Comparison of ENCODE assay signal across 9 cellular contexts in genomic region chr9:34992376-34992951, GRCh38. TPM values are rescaled to one million over a fixed set of nuclear protein-coding genes. Genes with fewer than 3 reads are reported as not detected.
A peak's percentile ranks its signal among the peaks of the same experiment; 100 is the strongest.
DNase-seq lines count a peak whose midpoint lies in the region; ATAC-seq lines count a peak whose summit lies in the region.
"Had no signal": no experiment of that assay in that cellular context is flagged by ENCODE, and none has a peak within 500 bp of the region (broad histone marks: within the 10 kb centered on the region; RNA-seq: fewer than 3 reads in every experiment).

No MANE protein-coding gene starts in this region.

- H3K9me3 ChIP-seq in T-helper 17 cell (ENCODE audit: control insufficient read depth, low read length, poor library complexity, severe bottlenecking) = no peaks in the 10 kb centered on the region

- peak; percentile 85 for DNase-seq in activated effector memory CD4-positive, alpha-beta T cell treated with anti-CD3 and anti-CD28 coated beads, Interleukin-2, amount 50 U/mL, for 16 hours
- DNase-seq in activated effector memory CD4-positive, alpha-beta T cell treated with Interleukin-2 at 50 U/mL for 16 hours = no peak
- DNase-seq in activated naive CD4-positive, alpha-beta T cell treated with anti-CD3 and anti-CD28 coated beads, Interleukin-2, amount 50 U/mL, for 72 hours (ENCODE audit: low spot score in 2 of 2) = peak; percentile 59 to 72
- peak; percentile 78 for DNase-seq in left cardiac atrium
- DNase-seq in stimulated activated CD4-positive, alpha-beta T cell treated with anti-CD3 and anti-CD28 coated beads, Interleukin-15, amount 100 ng/mL, for 24 hours = peak; percentile 81
- DNase-seq in T-helper 17 cell = no peak
- DNase-seq in NCI-H2107 (lab: John Stamatoyannopoulos, UW) = no peak

- no peaks in the 10 kb centered on the region for H3K27me3 Mint-ChIP-seq in T-helper 17 cell

- H3K27ac Mint-ChIP-seq in activated naive CD4-positive, alpha-beta T cell treated with anti-CD3 and anti-CD28 coated beads, Interleukin-2, amount 50 U/mL, for 72 hours = peak overlapping the region; percentile 95 to 98
- H3K27ac Mint-ChIP-seq in T-helper 17 cell = no peak overlapping the region
- H3K27ac Mint-ChIP-seq: CD8-positive, alpha-beta T cell had no signal

- H3K36me3 Mint-ChIP-seq in activated naive CD4-positive, alpha-beta T cell treated with anti-CD3 and anti-CD28 coated beads, Interleukin-2, amount 50 U/mL, for 72 hours = peaks cover 8 to 24% of the 10 kb centered on the region in 2 donors
- peaks cover 10% of the 10 kb centered on the region for H3K36me3 Mint-ChIP-seq in T-helper 17 cell (ENCODE audit: low read depth)

- no peaks in the 10 kb centered on the region for H3K9me3 Mint-ChIP-seq in activated naive CD4-positive, alpha-beta T cell treated with anti-CD3 and anti-CD28 coated beads, Interleukin-2, amount 50 U/mL, for 72 hours
- H3K9me3 Mint-ChIP-seq: CD8-positive, alpha-beta T cell had no signal

- no peak overlapping the region for H3K4me3 Mint-ChIP-seq in T-helper 17 cell
- H3K4me3 Mint-ChIP-seq: CD8-positive, alpha-beta T cell had no signal

- H3K4me1 Mint-ChIP-seq in T-helper 17 cell = peaks cover 28% of the 10 kb centered on the region

- ATAC-seq in activated naive CD4-positive, alpha-beta T cell treated with anti-CD3 and anti-CD28 coated beads, Interleukin-2, amount 50 U/mL, for 72 hours = peak; percentile 12 to 14
- ATAC-seq in left cardiac atrium (peak in 1 of 2 donors; percentile 16), T-helper 17 cell (no peak), GM18502 (IDR thresholded peaks at IDR 0.05; ENCODE audit: poor library complexity, unreplicated experiment) (no peak)
- ATAC-seq: CD8-positive, alpha-beta T cell had no signal

- intact Hi-C loops in left cardiac atrium (cut with DNase I) = loop anchor here in 1 of 2 donors (10.0 kb wide), 1 partner anchor 82 kb away; the partner anchor contains the start of genes FANCG and VCP

RNA-seq across cellular contexts. Expression of gene DNAJB5, which starts 2.9 kb away (rescaled TPM):
- total RNA-seq in activated naive CD4-positive, alpha-beta T cell treated with anti-CD3 and anti-CD28 coated beads, Interleukin-2, amount 50 U/mL, for 72 hours = 10 to 100 TPM in 1 of 2 donors, 1 to 10 TPM in 1; 9.3 to 42.5 TPM
- total RNA-seq in left cardiac atrium = 10 to 100 TPM; 31.2 to 67.7 TPM
- total RNA-seq in T-helper 17 cell = 1 to 10 TPM; 1.4 to 1.8 TPM

RNA-seq across cellular contexts. Expression of gene PHF24, which starts 34.4 kb away (rescaled TPM):
- under 1 TPM; 0.06 to 0.09 TPM for total RNA-seq in activated naive CD4-positive, alpha-beta T cell treated with anti-CD3 and anti-CD28 coated beads, Interleukin-2, amount 50 U/mL, for 72 hours
- total RNA-seq in left cardiac atrium (under 1 TPM; 0.32 to 0.47 TPM), T-helper 17 cell (not detected)
- total RNA-seq: CD8-positive, alpha-beta T cell had no signal

Comparison
In these comparisons a context has a peak if more than half of its experiments do, and no peak if none do; other contexts are left out.
1. DNase-seq: peak in activated effector memory CD4-positive, alpha-beta T cell treated with anti-CD3 and anti-CD28 coated beads, Interleukin-2, amount 50 U/mL, for 16 hours (single experiment), activated naive CD4-positive, alpha-beta T cell treated with anti-CD3 and anti-CD28 coated beads, Interleukin-2, amount 50 U/mL, for 72 hours (2 of 2), left cardiac atrium (single experiment) and stimulated activated CD4-positive, alpha-beta T cell treated with anti-CD3 and anti-CD28 coated beads, Interleukin-15, amount 100 ng/mL, for 24 hours (single experiment); none in activated effector memory CD4-positive, alpha-beta T cell treated with Interleukin-2 at 50 U/mL for 16 hours (single experiment), T-helper 17 cell (0 of 3) and NCI-H2107 (single experiment).
2. ATAC-seq: peak in activated naive CD4-positive, alpha-beta T cell treated with anti-CD3 and anti-CD28 coated beads, Interleukin-2, amount 50 U/mL, for 72 hours (2 of 2); none in T-helper 17 cell (single experiment) and GM18502 (single experiment).